ENCODE assay signal across 8 cellular contexts in genomic region chr19:18021121-18021755, GRCh38. TPM values are rescaled to one million over a fixed set of nuclear protein-coding genes. Genes with fewer than 3 reads are reported as not detected.
DNase-seq lines count a peak whose midpoint lies in the region; ATAC-seq, FAIRE-seq and TF ChIP-seq lines count a peak whose summit lies in the region.

No MANE protein-coding gene starts in this region.

- TF ChIP-seq CTCF in A673 (conservative IDR thresholded peaks at IDR 0.05; ENCODE audit: low read depth, low read length) = no peak
- no peak for TF ChIP-seq CTCF in activated CD8-positive, alpha-beta T cell treated with anti-CD3 and anti-CD28 coated beads for 36 hours (IDR thresholded peaks at IDR 0.05)
- TF ChIP-seq CTCF in endothelial cell of umbilical vein (IDR thresholded peaks at IDR 0.05; ENCODE audit: extremely low read depth in 1 of 2, insufficient read depth in 1 of 2, low read depth in 1 of 2, low read length in 2 of 2) = no peak
- no peak for TF ChIP-seq CTCF in natural killer cell (IDR thresholded peaks at IDR 0.05)
- TF ChIP-seq CTCF in upper lobe of right lung (IDR thresholded peaks at IDR 0.05) = no peak

- no peak overlapping the region for H3K4me3 ChIP-seq in A673 (ENCODE audit: low read depth, low read length, poor library complexity, severe bottlenecking)
- no peak overlapping the region for H3K4me3 ChIP-seq in endothelial cell of umbilical vein (replicated peaks in 1 of 3; ENCODE audit: insufficient read depth in 1 of 3, low read depth in 1 of 3, low read length in 3 of 3)
- H3K4me3 ChIP-seq in upper lobe of right lung = no peak overlapping the region

- H3K4me1 Mint-ChIP-seq in IgD-negative memory B cell = peaks cover 26 to 45% (median 37%) of the 10 kb centered on the region in 3 donors
- peaks cover 56% of the 10 kb centered on the region for H3K4me1 Mint-ChIP-seq in activated CD8-positive, alpha-beta T cell treated with anti-CD3 and anti-CD28 coated beads for 36 hours (ENCODE audit: low read depth)
- peaks cover 6 to 30% of the 10 kb centered on the region in 2 donors for H3K4me1 Mint-ChIP-seq in natural killer cell

- H3K9me3 Mint-ChIP-seq in IgD-negative memory B cell = peaks cover 0 to 3% (median 0%) of the 10 kb centered on the region in 3 donors
- no peaks in the 10 kb centered on the region for H3K9me3 Mint-ChIP-seq in activated CD8-positive, alpha-beta T cell treated with anti-CD3 and anti-CD28 coated beads for 36 hours
- no peaks in the 10 kb centered on the region for H3K9me3 Mint-ChIP-seq in natural killer cell

- H3K9me3 ChIP-seq in A673 (ENCODE audit: low read depth, low read length, poor library complexity, severe bottlenecking) (no peaks in the 10 kb centered on the region), endothelial cell of umbilical vein (replicated peaks; ENCODE audit: control insufficient read depth, insufficient read depth, low read length) (no peaks in the 10 kb centered on the region), upper lobe of right lung (no peaks in the 10 kb centered on the region)

- CTCF ChIA-PET in A673 (lab: Charles Lee) = interaction anchor here (1.0 kb wide), 1 partner anchor 13 kb away, joined by 7 read pairs; the partner anchor contains the start of gene ARRDC2
- CTCF ChIA-PET in activated CD8-positive, alpha-beta T cell treated with anti-CD3 and anti-CD28 coated beads for 36 hours (lab: Charles Lee) = interaction anchor here (2.1 kb wide), 1 partner anchor 14 kb away, joined by 7 read pairs; the partner anchor contains the start of gene ARRDC2
- CTCF ChIA-PET in endothelial cell of umbilical vein (lab: Charles Lee) = interaction anchor here (1.1 to 1.3 kb wide), 2 partner anchors 14 to 37 kb away, joined by 4 to 5 read pairs; no protein-coding TSS in a partner anchor

- H4K20me1 ChIP-seq in endothelial cell of umbilical vein (replicated peaks; ENCODE audit: control insufficient read depth, extremely low read depth, insufficient read depth, low read length) = no peaks in the 10 kb centered on the region

- intact Hi-C loops in A673 (cut with micrococcal nuclease; ENCODE audit: unreplicated experiment) = no loop called here
- intact Hi-C loops in activated CD8-positive, alpha-beta T cell treated with anti-CD3 and anti-CD28 coated beads for 36 hours (cut with micrococcal nuclease) = no loop called here
- intact Hi-C loops in endothelial cell of umbilical vein (cut with micrococcal nuclease) = loop anchor here (1.0 to 5.0 kb wide), 2 partner anchors 14 to 36 kb away; no protein-coding TSS in a partner anchor
- intact Hi-C loops in natural killer cell (cut with micrococcal nuclease) = no loop called here
- intact Hi-C loops in upper lobe of right lung (cut with DNase I) = no loop called here

- DNase-seq in A673 (ENCODE audit: low spot score) = peak; percentile 80
- DNase-seq in activated CD8-positive, alpha-beta T cell treated with anti-CD3 and anti-CD28 coated beads for 36 hours = peak; percentile 80
- peak; percentile 97 for DNase-seq in endothelial cell of umbilical vein (ENCODE audit: low read depth, low spot score)
- DNase-seq in natural killer cell = peak; percentile 66
- DNase-seq in upper lobe of right lung = peak; percentile 90

- no peaks in the 10 kb centered on the region for H3K9me1 ChIP-seq in endothelial cell of umbilical vein (replicated peaks; ENCODE audit: control insufficient read depth, extremely low read depth, insufficient read depth, low read length)

- TF ChIP-seq POLR2A in endothelial cell of umbilical vein (IDR thresholded peaks at IDR 0.05; ENCODE audit: low read depth, low read length) = no peak

- POLR2A ChIA-PET in A673 (lab: Charles Lee; ENCODE audit: low non-redundant PET) = no interaction called here
- POLR2A ChIA-PET in activated CD8-positive, alpha-beta T cell treated with anti-CD3 and anti-CD28 coated beads for 36 hours (lab: Charles Lee) = interaction anchor here (0.9 to 1.1 kb wide), 3 partner anchors 10 to 67 kb away, joined by 3 read pairs; no protein-coding TSS in a partner anchor
- POLR2A ChIA-PET in endothelial cell of umbilical vein (lab: Charles Lee) = no interaction called here

- H3K36me3 ChIP-seq in A673 (ENCODE audit: insufficient read depth, low read length, poor library complexity, severe bottlenecking) (no peaks in the 10 kb centered on the region), endothelial cell of umbilical vein (ENCODE audit: control insufficient read depth in 2 of 2, extremely low read depth in 1 of 2, insufficient read depth in 2 of 2, low read length in 2 of 2) (no peaks in the 10 kb centered on the region), upper lobe of right lung (no peaks in the 10 kb centered on the region)

- H2AFZ ChIP-seq in endothelial cell of umbilical vein (ENCODE audit: low read depth, low read length) = peak overlapping the region; percentile 6

- peak overlapping the region; percentile 43 to 95 (median 74) for H3K4me3 Mint-ChIP-seq in IgD-negative memory B cell
- peak overlapping the region; percentile 76 for H3K4me3 Mint-ChIP-seq in activated CD8-positive, alpha-beta T cell treated with anti-CD3 and anti-CD28 coated beads for 36 hours
- H3K4me3 Mint-ChIP-seq in natural killer cell = peak overlapping the region; percentile 68

- peak; percentile 38 for ATAC-seq in activated CD8-positive, alpha-beta T cell treated with anti-CD3 and anti-CD28 coated beads for 36 hours
- ATAC-seq in natural killer cell (peak; percentile 72 to 77 (median 76)), upper lobe of right lung (peak; percentile 40), HG03175 (IDR thresholded peaks at IDR 0.05; ENCODE audit: unreplicated experiment) (no peak), GM18861 (IDR thresholded peaks at IDR 0.05; ENCODE audit: unreplicated experiment) (no peak)

- no peaks in the 10 kb centered on the region for H3K27me3 Mint-ChIP-seq in IgD-negative memory B cell
- H3K27me3 Mint-ChIP-seq in activated CD8-positive, alpha-beta T cell treated with anti-CD3 and anti-CD28 coated beads for 36 hours = no peaks in the 10 kb centered on the region
- no peaks in the 10 kb centered on the region for H3K27me3 Mint-ChIP-seq in natural killer cell (ENCODE audit: low read depth in 2 of 2)

- no peak overlapping the region for H3K4me2 ChIP-seq in endothelial cell of umbilical vein (ENCODE audit: insufficient read depth, low read length)

- dilution Hi-C loops in endothelial cell of umbilical vein (cut with MboI; ENCODE audit: extremely low pct_ligation_motif_present, low sequenced_read_pairs) = no loop called here

- no peaks in the 10 kb centered on the region for H3K79me2 ChIP-seq in endothelial cell of umbilical vein (ENCODE audit: control insufficient read depth, insufficient read depth, low read length)

- no TSS peak for BruUV-seq in A673 (replicated peaks; lab: Mats Ljungman, UMichigan)
- BruUV-seq in endothelial cell of umbilical vein (replicated peaks; lab: Mats Ljungman, UMichigan) = no TSS peak

- H3K36me3 Mint-ChIP-seq in IgD-negative memory B cell = peaks cover 4% of the 10 kb centered on the region
- H3K36me3 Mint-ChIP-seq in activated CD8-positive, alpha-beta T cell treated with anti-CD3 and anti-CD28 coated beads for 36 hours (ENCODE audit: low read depth) = peaks cover 4% of the 10 kb centered on the region
- no peaks in the 10 kb centered on the region for H3K36me3 Mint-ChIP-seq in natural killer cell

- peak overlapping the region; percentile 51 for H3K27ac ChIP-seq in A673 (ENCODE audit: low read depth, low read length, poor library complexity, severe bottlenecking)
- peak overlapping the region; percentile 92 for H3K27ac ChIP-seq in endothelial cell of umbilical vein (ENCODE audit: insufficient read depth, low read depth, low read length)
- peak overlapping the region; percentile 89 for H3K27ac ChIP-seq in upper lobe of right lung

- H3K4me1 ChIP-seq in A673 (ENCODE audit: insufficient read depth, low read length, poor library complexity, severe bottlenecking) = peaks cover 43% of the 10 kb centered on the region
- H3K4me1 ChIP-seq in endothelial cell of umbilical vein (ENCODE audit: control insufficient read depth, extremely low read depth, insufficient read depth, low read length) = peaks cover 49% of the 10 kb centered on the region
- peaks cover 76% of the 10 kb centered on the region for H3K4me1 ChIP-seq in upper lobe of right lung

- peak overlapping the region; percentile 94 to 98 (median 96) for H3K27ac Mint-ChIP-seq in IgD-negative memory B cell
- H3K27ac Mint-ChIP-seq in activated CD8-positive, alpha-beta T cell treated with anti-CD3 and anti-CD28 coated beads for 36 hours = peak overlapping the region; percentile 87
- H3K27ac Mint-ChIP-seq in natural killer cell = peak overlapping the region; percentile 33 to 76

- H3K27me3 ChIP-seq in A673 (replicated peaks; ENCODE audit: insufficient read depth, low read depth, low read length, poor library complexity) (no peaks in the 10 kb centered on the region), endothelial cell of umbilical vein (ENCODE audit: control insufficient read depth in 2 of 2, insufficient read depth in 2 of 2, low read length in 2 of 2) (no peaks in the 10 kb centered on the region), upper lobe of right lung (no peaks in the 10 kb centered on the region)

- peak; percentile 97 for FAIRE-seq in endothelial cell of umbilical vein (lab: Jason Lieb, UNC)

- peak overlapping the region; percentile 66 for H3K9ac ChIP-seq in endothelial cell of umbilical vein (replicated peaks; ENCODE audit: extremely low read depth, insufficient read depth, low read length)

RNA-seq across cellular contexts. Expression of gene ARRDC2, which starts 13.3 kb away (rescaled TPM):
- total RNA-seq in A673 (2021) (11.7 and 13.3 TPM in 2 replicates), endothelial cell of umbilical vein (17.2 and 17.4 TPM in 2 replicates), natural killer cell (100 to 1,000 TPM; 110 to 131 (median 121) TPM), upper lobe of right lung (82.7 TPM)
- polyA plus RNA-seq in IgD-negative memory B cell (42.4 TPM), endothelial cell of umbilical vein (10.2 and 12.4 TPM in 2 replicates)
- total RNA-seq in activated CD8-positive, alpha-beta T cell treated with anti-CD3 and anti-CD28 coated beads for 36 hours = 10 to 100 TPM; 29.1 TPM
- polyA plus RNA-seq in endothelial cell of umbilical vein (2011; cell fraction: cytosol; rRNA removed) = 8.4 and 9.5 TPM in 2 replicates
- polyA plus RNA-seq in endothelial cell of umbilical vein (2011; cell fraction: nucleus; rRNA removed) = 20.7 and 22.0 TPM in 2 replicates
- polyA plus RNA-seq in endothelial cell of umbilical vein (2012) = 6.3 and 10.6 TPM in 2 replicates
- 6.0 and 8.6 TPM in 2 replicates for polyA minus RNA-seq in endothelial cell of umbilical vein
- 14.2 TPM for polyA minus RNA-seq in endothelial cell of umbilical vein (2011; cell fraction: cytosol; rRNA and poly(A)+ RNA removed)
- polyA minus RNA-seq in endothelial cell of umbilical vein (2011; cell fraction: nucleus; rRNA and poly(A)+ RNA removed) = 9.4 and 13.4 TPM in 2 replicates

RNA-seq across cellular contexts. Expression of gene KCNN1, which starts 54.3 kb away (rescaled TPM):
- total RNA-seq in A673 (2021) (63.5 and 81.2 TPM in 2 replicates), endothelial cell of umbilical vein (0.32 and 0.80 TPM in 2 replicates), natural killer cell (not detected), upper lobe of right lung (not detected)
- polyA plus RNA-seq in IgD-negative memory B cell (not detected), endothelial cell of umbilical vein (0.18 TPM in 2 replicates)
- total RNA-seq in activated CD8-positive, alpha-beta T cell treated with anti-CD3 and anti-CD28 coated beads for 36 hours = 1 to 10 TPM in 1 of 2 experiments, under 1 TPM in 1; 0.25 to 1.7 TPM
- 0.13 TPM in 2 replicates for polyA plus RNA-seq in endothelial cell of umbilical vein (2011; cell fraction: cytosol; rRNA removed)
- not detected in 2 replicates for polyA plus RNA-seq in endothelial cell of umbilical vein (2011; cell fraction: nucleus; rRNA removed)
- 0.40 and 0.93 TPM in 2 replicates for polyA plus RNA-seq in endothelial cell of umbilical vein (2012)
- polyA minus RNA-seq in endothelial cell of umbilical vein = 0.41 TPM in 1 of 2 replicates, not detected in the other
- 2.6 TPM for polyA minus RNA-seq in endothelial cell of umbilical vein (2011; cell fraction: cytosol; rRNA and poly(A)+ RNA removed)
- not detected in 2 replicates for polyA minus RNA-seq in endothelial cell of umbilical vein (2011; cell fraction: nucleus; rRNA and poly(A)+ RNA removed)

Comparison
In these comparisons a context has a peak if more than half of its experiments do, and no peak if none do; other contexts are left out.
1. ATAC-seq: peak in activated CD8-positive, alpha-beta T cell treated with anti-CD3 and anti-CD28 coated beads for 36 hours (single experiment), natural killer cell (3 of 3) and upper lobe of right lung (single experiment); none in HG03175 (single experiment) and GM18861 (single experiment).
2. RNA of gene KCNN1, which starts 54.3 kb away (total RNA-seq): 63.5 to 81.2 TPM in A673; 0.25 to 1.7 TPM in activated CD8-positive, alpha-beta T cell treated with anti-CD3 and anti-CD28 coated beads for 36 hours, 0.32 to 0.80 TPM in endothelial cell of umbilical vein, not detected in upper lobe of right lung (single experiment) and not detected in natural killer cell; every median in the first group is over 10 times any median in the second.
3. Peak in every context shown above with its lines, with median percentiles within 50 percentile points of each other: DNase-seq, H3K27ac ChIP-seq, H3K27ac Mint-ChIP-seq and H3K4me3 Mint-ChIP-seq.